30 cellular contexts compared by ENCODE assay signal in genomic region chr18:62885804-62886203, GRCh38.
"Had no signal": no experiment of that assay in that cellular context is flagged by ENCODE, and none has a peak within 500 bp of the region (broad histone marks: within the 10 kb centered on the region; RNA-seq: fewer than 3 reads in every experiment).

No MANE protein-coding gene starts in this region.

- FAIRE-seq: islet of Langerhans had no signal

- H3K4me2 ChIP-seq: neural progenitor cell, smooth muscle cell had no signal

- H3K27me3 ChIP-seq: dorsolateral prefrontal cortex, esophagus muscularis mucosa, foreskin keratinocyte, gastroesophageal sphincter, heart left ventricle, left lung, neural progenitor cell, right atrium auricular region, suprapubic skin, transverse colon, upper lobe of right lung, uterus had no signal

- H3K4me1 ChIP-seq: left lung, prostate gland, uterus had no signal

- H3K36me3 ChIP-seq: esophagus muscularis mucosa, gastroesophageal sphincter, heart left ventricle, left lung, neural progenitor cell, prostate gland, right atrium auricular region, suprapubic skin, transverse colon, upper lobe of right lung, uterus had no signal

- H3K9me3 ChIP-seq: esophagus muscularis mucosa, gastroesophageal sphincter, heart left ventricle, left lung, prostate gland, right atrium auricular region, suprapubic skin, transverse colon, upper lobe of right lung, uterus had no signal

- H3K4me3 ChIP-seq: dorsolateral prefrontal cortex, esophagus muscularis mucosa, gastroesophageal sphincter, heart left ventricle, left lung, neural progenitor cell, prostate gland, right atrium auricular region, smooth muscle cell, suprapubic skin, transverse colon, upper lobe of right lung, uterus had no signal

- DNase-seq: cortex of kidney; dorsolateral prefrontal cortex; effector CD4-positive, alpha-beta T cell; endodermal cell; foreskin keratinocyte; heart left ventricle; hippocampal formation; left cardiac atrium; left lung; mammary epithelial cell; mesendoderm; midbrain; naive thymus-derived CD4-positive, alpha-beta T cell; stimulated activated CD4-positive, alpha-beta T cell treated with anti-CD3 and anti-CD28 coated beads, Interleukin-12 subunit alpha, Interleukin-12 subunit beta, amount 100 ng/mL, for 4 hours; stimulated activated CD4-positive, alpha-beta T cell treated with anti-CD3 and anti-CD28 coated beads, Interleukin-1b, Interleukin-23, amount 100 ng/mL, for 48 hours; stimulated activated CD4-positive, alpha-beta T cell treated with anti-CD3 and anti-CD28 coated beads, Interleukin-4, amount 100 ng/mL, for 1 hour; stimulated activated CD8-positive, alpha-beta memory T cell treated with anti-CD3 and anti-CD28 coated beads, Interleukin-4, amount 100 ng/mL, for 48 hours; stimulated activated naive CD4-positive, alpha-beta T cell; stimulated activated naive CD8-positive, alpha-beta T cell treated with anti-CD3 and anti-CD28 coated beads, Interleukin-15, amount 100 ng/mL, for 72 hours; transverse colon; upper lobe of right lung; uterus had no signal

- H3K27ac ChIP-seq: esophagus muscularis mucosa, foreskin keratinocyte, gastroesophageal sphincter, heart left ventricle, left lung, neural progenitor cell, prostate gland, right atrium auricular region, suprapubic skin, transverse colon, upper lobe of right lung, uterus had no signal

- H2AFZ ChIP-seq: neural progenitor cell had no signal
